Comparison of ENCODE assay signal across 8 cellular contexts in the genomic region with DNA sequence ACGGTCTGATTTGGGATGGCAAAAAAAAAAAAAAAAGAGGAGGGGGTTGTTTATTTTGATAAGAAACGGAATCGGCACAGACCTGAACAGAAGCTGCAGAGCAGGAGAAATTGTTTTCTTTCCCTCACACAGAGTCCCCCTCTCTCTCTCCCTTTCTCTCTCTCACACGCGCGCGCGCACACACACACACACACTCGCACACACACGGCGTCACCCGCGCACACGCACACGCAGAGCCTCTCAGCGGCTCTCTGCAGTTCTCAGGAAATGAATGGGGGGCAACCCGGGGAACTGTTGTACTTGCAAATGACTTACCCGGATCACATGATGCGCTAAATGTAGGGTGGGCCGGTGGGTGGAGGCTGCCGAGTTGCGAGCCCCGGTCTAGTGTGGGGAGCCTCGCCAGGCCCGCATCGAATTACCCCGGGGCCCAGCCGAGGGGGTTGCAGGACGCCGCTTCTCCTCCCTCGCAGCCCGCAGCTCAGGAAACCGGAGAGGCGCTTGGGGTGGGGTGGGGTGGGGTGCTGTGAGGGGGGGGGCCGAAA.
DNase-seq lines count a peak whose midpoint lies in the region; ATAC-seq and TF ChIP-seq lines count a peak whose summit lies in the region.

No MANE protein-coding gene starts in this region.

- H3K4me1 ChIP-seq in DOHH2 (ENCODE audit: control insufficient read depth, low read length) (peaks cover 45% of the 10 kb centered on the region), subcutaneous abdominal adipose tissue (ENCODE audit: control insufficient read depth in 5 of 5, insufficient read depth in 5 of 5, low read length in 5 of 5) (peaks cover 0 to 43% (median 37%) of the 10 kb centered on the region in 5 donors)

- peaks cover 13% of the 10 kb centered on the region for H3F3A ChIP-seq in DOHH2 (ENCODE audit: control insufficient read depth, insufficient read depth)

- peak overlapping the region; percentile 80 for H3K4me2 ChIP-seq in DOHH2 (ENCODE audit: low read length)

- H3K27me3 ChIP-seq in DOHH2 (ENCODE audit: control insufficient read depth, low read length), result no peaks in the 10 kb centered on the region
- no peaks in the 10 kb centered on the region for H3K27me3 ChIP-seq in subcutaneous abdominal adipose tissue (ENCODE audit: control insufficient read depth in 5 of 5, insufficient read depth in 4 of 5, low read length in 5 of 5)

- H3K4me3 ChIP-seq in DOHH2 (ENCODE audit: low read length) (peak overlapping the region; percentile 97), subcutaneous abdominal adipose tissue (ENCODE audit: low read depth in 1 of 5, low read length in 5 of 5) (peak overlapping the region; percentile 74 to 91 (median 82))

- H3K27ac ChIP-seq in DOHH2 (ENCODE audit: low read depth, low read length), result peak overlapping the region; percentile 85
- peak overlapping the region; percentile 41 for H3K27ac ChIP-seq in subcutaneous abdominal adipose tissue (ENCODE audit: low read depth, low read length)

- ATAC-seq in GM21737 (IDR thresholded peaks at IDR 0.05; ENCODE audit: unreplicated experiment), result peak; percentile 39

- TF ChIP-seq CTCF in DOHH2 (IDR thresholded peaks at IDR 0.05; ENCODE audit: low read depth, low read length, poor library complexity, severe bottlenecking), result no peak

- H3K36me3 ChIP-seq in DOHH2 (ENCODE audit: control insufficient read depth, low read length), result peaks cover 23% of the 10 kb centered on the region; the same call in 1 of the 2 replicates
- H3K36me3 ChIP-seq in subcutaneous abdominal adipose tissue (ENCODE audit: control insufficient read depth in 5 of 5, insufficient read depth in 5 of 5, low read length in 5 of 5), result no peaks in the 10 kb centered on the region

- H3K9me3 ChIP-seq in DOHH2 (ENCODE audit: control insufficient read depth, insufficient read depth, low read length) (no peaks in the 10 kb centered on the region), subcutaneous abdominal adipose tissue (ENCODE audit: control insufficient read depth in 5 of 5, low read length in 5 of 5) (no peaks in the 10 kb centered on the region)

- H3K9ac ChIP-seq in subcutaneous abdominal adipose tissue (ENCODE audit: low read length in 5 of 5), result peak overlapping the region in 4 of 5 donors; percentile 26 to 75 (median 50)

- peaks cover 14% of the 10 kb centered on the region for H4K20me1 ChIP-seq in DOHH2 (ENCODE audit: control insufficient read depth, insufficient read depth, low read depth, low read length)

- H3K9me2 ChIP-seq in DOHH2 (replicated peaks; ENCODE audit: control insufficient read depth, low read length), result no peaks in the 10 kb centered on the region

- DNase-seq in KG1 (lab: John Stamatoyannopoulos, UW) (peak; percentile 57), SHP77 (lab: John Stamatoyannopoulos, UW) (peak; percentile 49 to 50), globus pallidus (ENCODE audit: low spot score) (peak; percentile 67), nucleus accumbens (lab: John Stamatoyannopoulos, UW) (peak in 54 of 56 donors; percentile 22 to 91 (median 68))
- DNase-seq in activated gamma-delta T cell treated with anti-CD3 and anti-CD28 coated beads, Interleukin-2, amount 50 U/mL, for 16 hours (ENCODE audit: low read depth), result peak; percentile 89

- peaks cover 57% of the 10 kb centered on the region for H3K79me2 ChIP-seq in DOHH2 (ENCODE audit: control insufficient read depth, low read length)

Comparison
In these comparisons a context has a peak if more than half of its experiments do, and no peak if none do; other contexts are left out.
1. Peak in every context shown above with its lines: DNase-seq, ATAC-seq, H3K4me3 ChIP-seq and H3K27ac ChIP-seq.